Comparison of ENCODE assay signal across 26 cellular contexts in the genomic region with DNA sequence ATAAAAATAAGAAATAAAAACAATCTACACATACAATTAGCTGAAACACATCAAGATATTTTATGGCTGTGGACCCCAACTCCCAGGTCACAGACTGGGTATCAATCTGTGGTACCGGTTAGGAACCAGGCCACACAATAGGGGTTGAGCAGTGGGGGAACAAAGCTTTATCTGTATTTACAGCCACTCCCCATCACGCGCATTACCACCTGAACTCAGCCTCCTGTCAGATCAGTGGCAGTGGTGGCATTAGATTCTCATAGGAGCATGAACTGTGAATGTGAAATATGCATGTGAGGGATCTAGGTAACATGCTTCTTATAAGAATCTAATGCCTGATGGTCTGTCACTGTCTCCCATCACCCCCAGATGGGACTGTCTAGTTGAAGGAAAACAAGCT.
DNase-seq lines count a peak whose midpoint lies in the region; TF ChIP-seq lines count a peak whose summit lies in the region.
"Had no signal": no experiment of that assay in that cellular context is flagged by ENCODE, and none has a peak within 500 bp of the region (broad histone marks: within the 10 kb centered on the region; RNA-seq: fewer than 3 reads in every experiment).

No MANE protein-coding gene starts in this region.

- CTCF ChIA-PET in HEK293 (lab: Yijun Ruan, JAX), result no interaction called here

- H3K4me3 ChIP-seq in HEK293 (ENCODE audit: low read depth, low read length), result no peak overlapping the region
- H3K4me3 ChIP-seq: A549; BLaER1; BLaER1 treated with 17β-estradiol and CSF1 and Interleukin-3, amounts not matched to agents 10 nM and 100 nM had no signal

- no peak for TF ChIP-seq CTCF in HEK293 (tag by site-specific recombination; IDR thresholded peaks at IDR 0.05)

- POLR2A ChIA-PET in HEK293 (lab: Yijun Ruan, JAX), result no interaction called here

- DNase-seq in HUDEP-2 (lab: John Stamatoyannopoulos, UW; ENCODE audit: unreplicated experiment in 76 of 76), result no peak
- DNase-seq: 8988T; ACHN; AML-193; BE2C; C1 segment of cervical spinal cord; Caco-2; Calu3; CD4-positive, alpha-beta memory T cell; CD4-positive, alpha-beta T cell; CD4-positive, CD25-positive, alpha-beta regulatory T cell; CD8-positive, alpha-beta memory T cell; CD8-positive, alpha-beta T cell; COR-L47; DMS 273 treated with DMSO at 0.1 percent for 48 hours; DMS153; DMS79; DMS79 treated with DMSO at 0.1 percent for 48 hours; DND-41; EL had no signal

- no peaks in the 10 kb centered on the region for H3K4me1 ChIP-seq in HEK293 (ENCODE audit: control insufficient read depth, insufficient read depth, low read length)
- H3K4me1 ChIP-seq: A549, BE2C, BLaER1, Caco-2 had no signal

- no peaks in the 10 kb centered on the region for H3K9me3 ChIP-seq in HEK293 (ENCODE audit: control insufficient read depth, insufficient read depth, low read depth, low read length)
- H3K9me3 ChIP-seq: A549, BE2C, Caco-2 had no signal

- H3K36me3 ChIP-seq in HEK293 (ENCODE audit: control insufficient read depth in 2 of 2, insufficient read depth in 1 of 2, low read length in 2 of 2), result no peaks in the 10 kb centered on the region
- H3K36me3 ChIP-seq: BE2C; BLaER1; BLaER1 treated with 17β-estradiol and CSF1 and Interleukin-3, amounts not matched to agents 10 nM and 100 nM had no signal

- no peak overlapping the region for H3K27ac ChIP-seq in HEK293 (ENCODE audit: extremely low read depth, low read depth, low read length)
- H3K27ac ChIP-seq: 22Rv1; A549; BLaER1; BLaER1 treated with 17β-estradiol and CSF1 and Interleukin-3, amounts not matched to agents 10 nM and 100 nM; C4-2B had no signal

TF ChIP-seq in HEK293, 187 proteins besides CTCF, POLR2A, EP300 and RAD21:
- TF ChIP-seq ZNF426 (tag by site-specific recombination; IDR thresholded peaks at IDR 0.05), result no peak
- TF ChIP-seq ZNF561 (tag by site-specific recombination; IDR thresholded peaks at IDR 0.05; ENCODE audit: borderline replicate concordance), result no peak
- TF ChIP-seq, protein P1, sequence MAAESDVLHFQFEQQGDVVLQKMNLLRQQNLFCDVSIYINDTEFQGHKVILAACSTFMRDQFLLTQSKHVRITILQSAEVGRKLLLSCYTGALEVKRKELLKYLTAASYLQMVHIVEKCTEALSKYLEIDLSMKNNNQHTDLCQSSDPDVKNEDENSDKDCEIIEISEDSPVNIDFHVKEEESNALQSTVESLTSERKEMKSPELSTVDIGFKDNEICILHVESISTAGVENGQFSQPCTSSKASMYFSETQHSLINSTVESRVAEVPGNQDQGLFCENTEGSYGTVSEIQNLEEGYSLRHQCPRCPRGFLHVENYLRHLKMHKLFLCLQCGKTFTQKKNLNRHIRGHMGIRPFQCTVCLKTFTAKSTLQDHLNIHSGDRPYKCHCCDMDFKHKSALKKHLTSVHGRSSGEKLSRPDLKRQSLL (tag by site-specific recombination; IDR thresholded peaks at IDR 0.05), result no peak
- TF ChIP-seq, protein P2, sequence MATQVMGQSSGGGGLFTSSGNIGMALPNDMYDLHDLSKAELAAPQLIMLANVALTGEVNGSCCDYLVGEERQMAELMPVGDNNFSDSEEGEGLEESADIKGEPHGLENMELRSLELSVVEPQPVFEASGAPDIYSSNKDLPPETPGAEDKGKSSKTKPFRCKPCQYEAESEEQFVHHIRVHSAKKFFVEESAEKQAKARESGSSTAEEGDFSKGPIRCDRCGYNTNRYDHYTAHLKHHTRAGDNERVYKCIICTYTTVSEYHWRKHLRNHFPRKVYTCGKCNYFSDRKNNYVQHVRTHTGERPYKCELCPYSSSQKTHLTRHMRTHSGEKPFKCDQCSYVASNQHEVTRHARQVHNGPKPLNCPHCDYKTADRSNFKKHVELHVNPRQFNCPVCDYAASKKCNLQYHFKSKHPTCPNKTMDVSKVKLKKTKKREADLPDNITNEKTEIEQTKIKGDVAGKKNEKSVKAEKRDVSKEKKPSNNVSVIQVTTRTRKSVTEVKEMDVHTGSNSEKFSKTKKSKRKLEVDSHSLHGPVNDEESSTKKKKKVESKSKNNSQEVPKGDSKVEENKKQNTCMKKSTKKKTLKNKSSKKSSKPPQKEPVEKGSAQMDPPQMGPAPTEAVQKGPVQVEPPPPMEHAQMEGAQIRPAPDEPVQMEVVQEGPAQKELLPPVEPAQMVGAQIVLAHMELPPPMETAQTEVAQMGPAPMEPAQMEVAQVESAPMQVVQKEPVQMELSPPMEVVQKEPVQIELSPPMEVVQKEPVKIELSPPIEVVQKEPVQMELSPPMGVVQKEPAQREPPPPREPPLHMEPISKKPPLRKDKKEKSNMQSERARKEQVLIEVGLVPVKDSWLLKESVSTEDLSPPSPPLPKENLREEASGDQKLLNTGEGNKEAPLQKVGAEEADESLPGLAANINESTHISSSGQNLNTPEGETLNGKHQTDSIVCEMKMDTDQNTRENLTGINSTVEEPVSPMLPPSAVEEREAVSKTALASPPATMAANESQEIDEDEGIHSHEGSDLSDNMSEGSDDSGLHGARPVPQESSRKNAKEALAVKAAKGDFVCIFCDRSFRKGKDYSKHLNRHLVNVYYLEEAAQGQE (tag by site-specific recombination; IDR thresholded peaks at IDR 0.05), result no peak
- no peak for TF ChIP-seq GFI1B (tag by site-specific recombination; IDR thresholded peaks at IDR 0.05)
- TF ChIP-seq ZNF610 (tag by site-specific recombination; IDR thresholded peaks at IDR 0.05; ENCODE audit: borderline replicate concordance), result peak; percentile 91
- TF ChIP-seq, protein P3, sequence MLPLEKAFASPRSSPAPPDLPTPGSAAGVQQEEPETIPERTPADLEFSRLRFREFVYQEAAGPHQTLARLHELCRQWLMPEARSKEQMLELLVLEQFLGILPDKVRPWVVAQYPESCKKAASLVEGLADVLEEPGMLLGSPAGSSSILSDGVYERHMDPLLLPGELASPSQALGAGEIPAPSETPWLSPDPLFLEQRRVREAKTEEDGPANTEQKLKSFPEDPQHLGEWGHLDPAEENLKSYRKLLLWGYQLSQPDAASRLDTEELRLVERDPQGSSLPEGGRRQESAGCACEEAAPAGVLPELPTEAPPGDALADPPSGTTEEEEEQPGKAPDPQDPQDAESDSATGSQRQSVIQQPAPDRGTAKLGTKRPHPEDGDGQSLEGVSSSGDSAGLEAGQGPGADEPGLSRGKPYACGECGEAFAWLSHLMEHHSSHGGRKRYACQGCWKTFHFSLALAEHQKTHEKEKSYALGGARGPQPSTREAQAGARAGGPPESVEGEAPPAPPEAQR (tag by site-specific recombination; IDR thresholded peaks at IDR 0.05), result no peak
- no peak for TF ChIP-seq ZNF791 (tag by site-specific recombination; IDR thresholded peaks at IDR 0.05)
- no peak for TF ChIP-seq ZNF10 (tag by site-specific recombination; IDR thresholded peaks at IDR 0.05)
TF ChIP-seq in HEK293: peak in this region for 1.
